In the genomic region with DNA sequence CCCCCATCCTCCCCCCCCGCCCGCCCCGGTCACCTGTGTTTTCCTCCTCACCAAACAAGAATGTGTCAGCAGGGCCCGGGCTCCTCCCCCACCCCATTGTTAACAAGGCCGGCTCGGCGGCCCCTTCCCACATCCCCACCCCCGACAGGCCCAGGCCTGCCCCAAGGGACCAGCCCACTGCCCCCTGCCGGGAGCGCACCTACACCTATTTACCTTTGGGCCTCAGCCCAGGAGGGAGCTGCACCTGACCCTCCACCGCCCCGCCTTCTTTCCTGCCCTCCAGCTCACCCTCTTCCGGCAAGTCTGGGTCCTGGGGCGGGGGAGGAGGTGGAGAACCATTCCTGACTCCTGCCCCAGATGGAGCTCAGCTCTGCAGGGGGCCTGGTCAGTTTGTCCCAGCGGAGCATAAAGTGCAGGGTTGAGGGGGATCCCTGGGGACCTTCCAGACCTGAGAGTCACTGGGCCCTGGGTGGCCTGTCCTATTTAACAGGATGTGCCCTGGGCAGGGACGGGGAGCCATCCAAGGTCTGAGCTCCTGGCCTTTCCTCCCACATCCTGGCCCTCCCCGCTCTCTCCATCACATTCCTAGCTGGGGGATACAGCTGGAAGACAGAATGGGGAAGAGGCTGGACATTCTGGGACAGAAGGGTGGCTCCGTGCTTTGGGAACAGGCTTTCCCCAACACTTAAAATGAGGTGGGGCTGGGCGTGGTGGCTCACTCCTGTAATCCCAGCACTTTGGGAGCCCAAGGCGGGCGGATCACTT, we compare ENCODE assay signal across 1 cellular context.
TF ChIP-seq lines count a peak whose summit lies in the region.

No MANE protein-coding gene starts in this region.

TF ChIP-seq in A549, 52 proteins besides CTCF, POLR2A, EP300 and RAD21 (continued from another document):
- TF ChIP-seq CBX8 (IDR thresholded peaks at IDR 0.05) (no peak), ZSCAN20 (CRISPR knock-in tag; IDR thresholded peaks at IDR 0.05) (no peak), GATA3 (IDR thresholded peaks at IDR 0.05; ENCODE audit: borderline replicate concordance) (no peak), TP53 (CRISPR knock-in tag; IDR thresholded peaks at IDR 0.05) (no peak), CHD4 (IDR thresholded peaks at IDR 0.05; ENCODE audit: borderline replicate concordance) (no peak), RCOR1 (IDR thresholded peaks at IDR 0.05; ENCODE audit: low read depth, low read length) (no peak)
- TF ChIP-seq, protein P1, sequence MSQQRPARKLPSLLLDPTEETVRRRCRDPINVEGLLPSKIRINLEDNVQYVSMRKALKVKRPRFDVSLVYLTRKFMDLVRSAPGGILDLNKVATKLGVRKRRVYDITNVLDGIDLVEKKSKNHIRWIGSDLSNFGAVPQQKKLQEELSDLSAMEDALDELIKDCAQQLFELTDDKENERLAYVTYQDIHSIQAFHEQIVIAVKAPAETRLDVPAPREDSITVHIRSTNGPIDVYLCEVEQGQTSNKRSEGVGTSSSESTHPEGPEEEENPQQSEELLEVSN (IDR thresholded peaks at IDR 0.05; ENCODE audit: borderline replicate concordance, low read depth), result no peak
- TF ChIP-seq, protein P2, sequence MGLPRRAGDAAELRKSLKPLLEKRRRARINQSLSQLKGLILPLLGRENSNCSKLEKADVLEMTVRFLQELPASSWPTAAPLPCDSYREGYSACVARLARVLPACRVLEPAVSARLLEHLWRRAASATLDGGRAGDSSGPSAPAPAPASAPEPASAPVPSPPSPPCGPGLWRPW (IDR thresholded peaks at IDR 0.05), result no peak
- TF ChIP-seq, protein P3, sequence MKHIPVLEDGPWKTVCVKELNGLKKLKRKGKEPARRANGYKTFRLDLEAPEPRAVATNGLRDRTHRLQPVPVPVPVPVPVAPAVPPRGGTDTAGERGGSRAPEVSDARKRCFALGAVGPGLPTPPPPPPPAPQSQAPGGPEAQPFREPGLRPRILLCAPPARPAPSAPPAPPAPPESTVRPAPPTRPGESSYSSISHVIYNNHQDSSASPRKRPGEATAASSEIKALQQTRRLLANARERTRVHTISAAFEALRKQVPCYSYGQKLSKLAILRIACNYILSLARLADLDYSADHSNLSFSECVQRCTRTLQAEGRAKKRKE (CRISPR knock-in tag; IDR thresholded peaks at IDR 0.05; ENCODE audit: low read depth), result no peak
